In the genomic region with DNA sequence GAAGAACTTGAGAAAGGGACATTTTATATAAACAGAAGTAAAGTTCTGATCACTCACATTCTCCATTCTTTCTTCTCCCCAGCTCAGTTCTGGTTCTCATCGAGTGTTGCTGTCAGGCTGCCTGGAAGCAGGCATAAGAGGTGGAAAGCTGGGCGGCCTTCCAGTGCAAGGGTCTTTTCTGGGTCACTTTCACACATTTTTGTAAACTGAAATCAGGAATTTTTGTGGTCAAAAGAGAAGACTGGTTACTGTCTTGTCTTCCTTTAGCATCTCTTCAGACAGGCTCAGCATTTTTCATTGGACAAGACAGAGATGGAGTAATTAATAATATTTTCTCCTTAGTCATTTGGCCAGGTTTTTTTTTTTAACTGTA, we compare ENCODE assay signal across 9 cellular contexts.
DNase-seq lines count a peak whose midpoint lies in the region; ATAC-seq, FAIRE-seq and TF ChIP-seq lines count a peak whose summit lies in the region.
"Had no signal": no experiment of that assay in that cellular context is flagged by ENCODE, and none has a peak within 500 bp of the region (broad histone marks: within the 10 kb centered on the region; RNA-seq: fewer than 3 reads in every experiment).

No MANE protein-coding gene starts in this region.

- BruUV-seq in OCI-LY7 (replicated peaks; lab: Mats Ljungman, UMichigan): no TSS peak

- no peaks in the 10 kb centered on the region for H3K79me2 ChIP-seq in OCI-LY7 (ENCODE audit: insufficient read depth, low read depth, low read length)

- POLR2A ChIA-PET in OCI-LY7 (lab: Charles Lee): interaction anchor here (0.7 kb wide), 1 partner anchor 1001 kb away, joined by 3 read pairs; no protein-coding TSS in a partner anchor

- H3K4me3 ChIP-seq in cardiac fibroblast (replicated peaks in 1 of 2; ENCODE audit: low read depth in 2 of 2, low read length in 2 of 2): no peak overlapping the region
- H3K4me3 ChIP-seq in OCI-LY7 (ENCODE audit: low read depth, low read length, poor library complexity, severe bottlenecking): no peak overlapping the region

- peak; percentile 72 for FAIRE-seq in GM19239 (lab: Jason Lieb, UNC)

- TF ChIP-seq CTCF in cardiac fibroblast (IDR thresholded peaks at IDR 0.05; ENCODE audit: low read depth, low read length) (no peak), OCI-LY7 (conservative IDR thresholded peaks at IDR 0.05; ENCODE audit: low read length) (no peak)

- CTCF ChIA-PET in OCI-LY7 (lab: Charles Lee; ENCODE audit: unreplicated experiment): no interaction called here

- no peak overlapping the region for H3K4me2 ChIP-seq in OCI-LY7 (ENCODE audit: low read length)

- DNase-seq in ACHN (peak; percentile 13), GM19239 (ENCODE audit: insufficient read length, low spot score) (no peak), cardiac fibroblast (ENCODE audit: low read depth in 2 of 2) (peak; percentile 36 to 80), C1 segment of cervical spinal cord (lab: John Stamatoyannopoulos, UW) (no peak), pons (ENCODE audit: low spot score) (no peak), OCI-LY7 (ENCODE audit: low spot score) (no peak), superior temporal gyrus (ENCODE audit: extremely low spot score) (no peak)
- DNase-seq: nephron progenitor cell had no signal

- in situ Hi-C loops in ACHN (cut with HindIII; ENCODE audit: low pct_ligation_motif_present, low pct_unique_long_range_greater_than_20kb, low sequenced_read_pairs): no loop called here

- H3K9me2 ChIP-seq in OCI-LY7 (ENCODE audit: insufficient read depth, low read length): no peaks in the 10 kb centered on the region

- no peaks in the 10 kb centered on the region for H3K36me3 ChIP-seq in OCI-LY7 (ENCODE audit: insufficient read depth, low read length)

- H3K4me1 ChIP-seq in OCI-LY7 (ENCODE audit: insufficient read depth, low read length, poor library complexity, severe bottlenecking): no peaks in the 10 kb centered on the region

- H4K20me1 ChIP-seq in OCI-LY7 (ENCODE audit: insufficient read depth, low read length): no peaks in the 10 kb centered on the region

- peak; percentile 38 for ATAC-seq in HG03039 (IDR thresholded peaks at IDR 0.05; ENCODE audit: unreplicated experiment)

- intact Hi-C loops in OCI-LY7 (cut with micrococcal nuclease; ENCODE audit: unreplicated experiment): no loop called here

- no peaks in the 10 kb centered on the region for H3K9me3 ChIP-seq in OCI-LY7 (ENCODE audit: low read length)

- no peak overlapping the region for H3K27ac ChIP-seq in OCI-LY7 (ENCODE audit: low read depth, low read length, poor library complexity, severe bottlenecking)

- no peak overlapping the region for H2AFZ ChIP-seq in OCI-LY7 (ENCODE audit: low read length)

Comparison
In these comparisons a context has a peak if more than half of its experiments do, and no peak if none do; other contexts are left out.
1. DNase-seq: peak in ACHN (single experiment) and cardiac fibroblast (2 of 2); none in GM19239 (single experiment), C1 segment of cervical spinal cord (0 of 14), pons (single experiment), OCI-LY7 (single experiment) and superior temporal gyrus (single experiment).